ENCODE assay signal across 18 cellular contexts in genomic region chr14:104504172-104504735, GRCh38.
A peak's percentile ranks its signal among the peaks of the same experiment; 100 is the strongest.
DNase-seq lines count a peak whose midpoint lies in the region; ATAC-seq and TF ChIP-seq lines count a peak whose summit lies in the region.
"Had no signal": no experiment of that assay in that cellular context is flagged by ENCODE, and none has a peak within 500 bp of the region (broad histone marks: within the 10 kb centered on the region; RNA-seq: fewer than 3 reads in every experiment).

No MANE protein-coding gene starts in this region.

- H3K9me3 Mint-ChIP-seq in activated naive CD4-positive, alpha-beta T cell treated with anti-CD3 and anti-CD28 coated beads, Interleukin-2, amount 50 U/mL, for 24 hours = peaks cover 9% of the 10 kb centered on the region
- H3K9me3 Mint-ChIP-seq in type B pancreatic cell = peaks cover 9% of the 10 kb centered on the region

- ATAC-seq in HG03139 (IDR thresholded peaks at IDR 0.05; ENCODE audit: unreplicated experiment) = no peak

- H3K27me3 Mint-ChIP-seq in activated naive CD4-positive, alpha-beta T cell treated with anti-CD3 and anti-CD28 coated beads, Interleukin-2, amount 50 U/mL, for 24 hours = peaks cover 2% of the 10 kb centered on the region
- peaks cover 7% of the 10 kb centered on the region for H3K27me3 Mint-ChIP-seq in type B pancreatic cell

- no peak for DNase-seq in activated naive CD4-positive, alpha-beta T cell treated with Interleukin-2 at 50 U/mL for 16 hours
- DNase-seq in NCI-H69 (lab: John Stamatoyannopoulos, UW) = peak; percentile 70
- DNase-seq in mesenteric fat pad (ENCODE audit: low spot score) = peak; percentile 76
- DNase-seq in type B pancreatic cell (ENCODE audit: extremely low spot score, unreplicated experiment) = peak; percentile 60
- no peak for DNase-seq in ascending aorta (ENCODE audit: low spot score in 2 of 2)
- DNase-seq in HPDE6-E6E7 (ENCODE audit: extremely low spot score) = no peak
- DNase-seq: CD4-positive, CD25-positive, alpha-beta regulatory T cell; HFFc6; NCI-H1048; NCI-H1417; NCI-H1694; NCI-H2029 treated with DMSO at 0.1 percent for 48 hours; NCI-H446 treated with DMSO at 0.1 percent for 48 hours; NCI-H526 treated with DMSO at 0.1 percent for 48 hours; SHP77 treated with DMSO at 0.1 percent for 48 hours had no signal

- no peak overlapping the region for H3K4me3 ChIP-seq in ascending aorta
- H3K4me3 ChIP-seq: BLaER1 had no signal

- peaks cover 0 to 7% of the 10 kb centered on the region in 2 donors for H3K9me3 ChIP-seq in ascending aorta

- TF ChIP-seq CTCF in type B pancreatic cell (conservative IDR thresholded peaks at IDR 0.05) (no peak), ascending aorta (IDR thresholded peaks at IDR 0.05) (no peak)

- peaks cover 3% of the 10 kb centered on the region for H3K36me3 Mint-ChIP-seq in activated naive CD4-positive, alpha-beta T cell treated with anti-CD3 and anti-CD28 coated beads, Interleukin-2, amount 50 U/mL, for 24 hours
- H3K36me3 Mint-ChIP-seq in type B pancreatic cell = no peaks in the 10 kb centered on the region
- H3K36me3 Mint-ChIP-seq: CD4-positive, CD25-positive, alpha-beta regulatory T cell had no signal

- H3K4me1 Mint-ChIP-seq in activated naive CD4-positive, alpha-beta T cell treated with anti-CD3 and anti-CD28 coated beads, Interleukin-2, amount 50 U/mL, for 24 hours = no peaks in the 10 kb centered on the region
- peaks cover 4% of the 10 kb centered on the region for H3K4me1 Mint-ChIP-seq in type B pancreatic cell (ENCODE audit: unreplicated experiment)
- H3K4me1 Mint-ChIP-seq: CD4-positive, CD25-positive, alpha-beta regulatory T cell had no signal

- H3K27ac ChIP-seq in ascending aorta = no peak overlapping the region

- H3K27me3 ChIP-seq in ascending aorta = no peaks in the 10 kb centered on the region
- H3K27me3 ChIP-seq: BLaER1 had no signal

- intact Hi-C loops in ascending aorta (cut with DNase I) = no loop called here

- no peaks in the 10 kb centered on the region for H3K4me1 ChIP-seq in ascending aorta

- H3K36me3 ChIP-seq in ascending aorta = no peaks in the 10 kb centered on the region
- H3K36me3 ChIP-seq: BLaER1 had no signal

- H3K27ac Mint-ChIP-seq in activated naive CD4-positive, alpha-beta T cell treated with anti-CD3 and anti-CD28 coated beads, Interleukin-2, amount 50 U/mL, for 24 hours = peak overlapping the region; percentile 51
- no peak overlapping the region for H3K27ac Mint-ChIP-seq in type B pancreatic cell
- H3K27ac Mint-ChIP-seq: CD4-positive, CD25-positive, alpha-beta regulatory T cell; HFFc6 had no signal

- no peak overlapping the region for H3K4me3 Mint-ChIP-seq in activated naive CD4-positive, alpha-beta T cell treated with anti-CD3 and anti-CD28 coated beads, Interleukin-2, amount 50 U/mL, for 24 hours
- H3K4me3 Mint-ChIP-seq in type B pancreatic cell = no peak overlapping the region
- H3K4me3 Mint-ChIP-seq: CD4-positive, CD25-positive, alpha-beta regulatory T cell; HFFc6 had no signal

Comparison
In these comparisons a context has a peak if more than half of its experiments do, and no peak if none do; other contexts are left out.
1. DNase-seq: peak in NCI-H69 (single experiment), mesenteric fat pad (single experiment) and type B pancreatic cell (single experiment); none in activated naive CD4-positive, alpha-beta T cell treated with Interleukin-2 at 50 U/mL for 16 hours (single experiment), ascending aorta (0 of 2) and HPDE6-E6E7 (single experiment).